Comparison of ENCODE assay signal across 10 cellular contexts in the genomic region with DNA sequence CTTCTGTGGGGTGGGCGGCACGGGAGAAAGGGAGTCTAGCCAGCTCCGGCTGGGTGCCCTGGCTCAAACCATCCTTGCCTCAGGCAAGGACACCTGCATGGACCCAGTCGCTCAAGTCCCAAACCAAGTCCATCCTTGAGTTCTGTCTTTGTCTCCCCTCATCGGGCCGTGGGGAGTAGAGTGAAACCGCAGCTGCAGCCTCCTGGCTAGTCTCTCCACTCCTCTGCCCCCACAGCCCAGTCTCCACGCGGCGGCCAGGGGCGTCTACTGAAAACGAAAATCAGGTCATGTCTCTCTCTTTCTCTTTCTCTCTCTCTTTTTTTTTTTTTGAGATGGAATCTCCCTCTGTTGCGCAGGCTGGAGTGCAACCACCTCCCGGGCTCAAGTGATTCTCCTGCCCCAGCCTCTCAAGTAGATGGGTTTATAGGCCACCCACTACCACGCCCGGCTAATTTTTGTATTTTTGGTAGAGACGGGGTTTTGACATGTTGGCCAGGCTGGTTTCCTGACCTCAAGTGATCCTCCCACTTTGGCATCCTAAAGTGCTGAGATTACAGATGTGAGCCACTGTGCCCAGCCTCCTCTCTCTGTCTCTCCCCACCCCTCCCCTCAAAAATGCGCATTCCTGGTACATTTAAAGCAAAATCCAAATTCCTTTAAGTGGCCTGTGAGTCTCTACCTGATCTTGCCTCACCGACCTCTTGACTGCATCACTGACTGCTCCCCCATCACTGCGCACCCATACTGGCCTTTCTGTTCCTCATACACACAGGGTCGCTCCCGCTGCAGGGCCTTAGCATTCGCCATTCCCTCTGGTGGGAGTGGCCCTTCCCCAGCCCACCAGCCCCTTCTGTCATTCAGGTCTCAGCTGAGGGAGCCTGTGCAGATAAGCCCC. TPM values are rescaled to one million over a fixed set of nuclear protein-coding genes. Genes with fewer than 3 reads are reported as not detected.
DNase-seq lines count a peak whose midpoint lies in the region; ATAC-seq, FAIRE-seq and TF ChIP-seq lines count a peak whose summit lies in the region.
"Had no signal": no experiment of that assay in that cellular context is flagged by ENCODE, and none has a peak within 500 bp of the region (broad histone marks: within the 10 kb centered on the region; RNA-seq: fewer than 3 reads in every experiment).

No MANE protein-coding gene starts in this region.

- peaks cover 0 to 7% (median 3%) of the 10 kb centered on the region in 7 donors for H3K9me3 Mint-ChIP-seq in CD14-positive monocyte

- H4K8ac ChIP-seq in IMR-90 (ENCODE audit: low read depth in 2 of 2, low read length in 2 of 2): peak overlapping the region; percentile 35 to 97

- peak overlapping the region; percentile 45 to 90 for H3K4me3 Mint-ChIP-seq in CD14-positive monocyte

- H3K4me2 ChIP-seq in IMR-90 (ENCODE audit: low read depth, low read length): no peak overlapping the region; the same call in 1 of the 2 replicates

- H3K9me1 ChIP-seq in IMR-90 (ENCODE audit: insufficient read depth, low read length): peaks cover 14% of the 10 kb centered on the region

- H3K27ac Mint-ChIP-seq in CD14-positive monocyte: peak overlapping the region in 5 of 7 donors; percentile 6 to 84 (median 71)

- peaks cover 5 to 13% of the 10 kb centered on the region in 2 donors for H3K36me3 Mint-ChIP-seq in CD14-positive monocyte

- H2AFZ ChIP-seq in IMR-90 (replicated peaks; ENCODE audit: low read length, poor library complexity): peak overlapping the region; percentile 60

- peak overlapping the region; percentile 84 for H2AK9ac ChIP-seq in IMR-90 (replicated peaks; ENCODE audit: low read depth, low read length, poor library complexity)

- TF ChIP-seq CTCF in CD14-positive monocyte (IDR thresholded peaks at IDR 0.05) (no peak), IMR-90 (conservative IDR thresholded peaks at IDR 0.05; ENCODE audit: low read depth, low read length) (no peak)

- POLR2A ChIA-PET in IMR-90 (lab: Charles Lee; ENCODE audit: unreplicated experiment): no interaction called here

- H4K5ac ChIP-seq in IMR-90 (ENCODE audit: low read depth, low read length): peak overlapping the region; percentile 83

- H3K9ac ChIP-seq in IMR-90 (ENCODE audit: low read depth, low read length): no peak overlapping the region

- dilution Hi-C loops in IMR-90 (cut with HindIII; ENCODE audit: low sequenced_read_pairs, unreplicated experiment): no loop called here

- H3K4me1 Mint-ChIP-seq in CD14-positive monocyte: peaks cover 52% of the 10 kb centered on the region

- H2BK20ac ChIP-seq in IMR-90 (ENCODE audit: low read depth, low read length): peak overlapping the region; percentile 96

- no peaks in the 10 kb centered on the region for H3K9me3 ChIP-seq in IMR-90 (ENCODE audit: control insufficient read depth, insufficient read depth, low read length)

- H4K91ac ChIP-seq in IMR-90 (ENCODE audit: insufficient read depth, low read depth, low read length): peak overlapping the region; percentile 94

- peak; percentile 36 for ATAC-seq in GM19035 (IDR thresholded peaks at IDR 0.05; ENCODE audit: unreplicated experiment)
- ATAC-seq in IMR-90 (ENCODE audit: low read depth): no peak
- ATAC-seq in HG03378 (IDR thresholded peaks at IDR 0.05; ENCODE audit: unreplicated experiment): no peak

- H3K4me3 ChIP-seq in IMR-90 (ENCODE audit: insufficient read depth, low read depth, low read length): no peak overlapping the region

- TF ChIP-seq POLR2A in IMR-90 (IDR thresholded peaks at IDR 0.05; ENCODE audit: low read depth, low read length): no peak

- H3K23ac ChIP-seq in IMR-90 (ENCODE audit: low read depth, low read length): peak overlapping the region; percentile 89

- peak overlapping the region; percentile 84 for H2BK5ac ChIP-seq in IMR-90 (ENCODE audit: low read depth, low read length, poor library complexity, severe bottlenecking)

- DNase-seq in CD14-positive monocyte (ENCODE audit: low spot score): no peak
- DNase-seq in IMR-90: no peak
- peak; percentile 59 for DNase-seq in germinal center (ENCODE audit: low spot score)
- no peak for DNase-seq in RCC 7860 (ENCODE audit: low spot score)
- no peak for DNase-seq in retina
- DNase-seq in anterior cingulate cortex (lab: John Stamatoyannopoulos, UW): no peak

- H3K27me3 ChIP-seq in IMR-90 (ENCODE audit: control insufficient read depth, insufficient read depth, low read length): no peaks in the 10 kb centered on the region

- peak overlapping the region; percentile 26; the same call in 1 of the 2 replicates for H3K56ac ChIP-seq in IMR-90 (ENCODE audit: extremely low read depth, insufficient read depth, low read length)

- H2AK5ac ChIP-seq in IMR-90 (ENCODE audit: low read depth, low read length): peak overlapping the region; percentile 93

- peak overlapping the region; percentile 87 for H3K18ac ChIP-seq in IMR-90 (ENCODE audit: low read depth, low read length)

- 93% methylated on average over 5 of the region's 23 CpGs; no CpG with 5 or more reads in 1 of the 2 experiments for WGBS in IMR-90 (ENCODE audit: extremely low coverage in 2 of 2, insufficient read length in 1 of 2), 2 experiments

- H3K14ac ChIP-seq in IMR-90 (replicated peaks; ENCODE audit: low read depth, low read length): peak overlapping the region; percentile 92

- peak overlapping the region; percentile 92 for H3K27ac ChIP-seq in IMR-90 (ENCODE audit: insufficient read depth, low read length)

- H3K4ac ChIP-seq in IMR-90 (ENCODE audit: low read depth, low read length): peak overlapping the region; percentile 91

- H2BK15ac ChIP-seq in IMR-90 (ENCODE audit: low read depth, low read length): peak overlapping the region; percentile 96; the same call in 2 of the 3 replicates

- intact Hi-C loops in CD14-positive monocyte (cut with micrococcal nuclease) (no loop called here), IMR-90 (cut with micrococcal nuclease) (loop anchor here (2.0 kb wide), 1 partner anchor 15 kb away; no protein-coding TSS in a partner anchor)

- peaks cover 24% of the 10 kb centered on the region for H3K4me1 ChIP-seq in IMR-90 (ENCODE audit: control insufficient read depth, insufficient read depth, low read length)

- H3K36me3 ChIP-seq in IMR-90 (ENCODE audit: control insufficient read depth, insufficient read depth, low read length): no peaks in the 10 kb centered on the region

- peaks cover 20 to 54% (median 24%) of the 10 kb centered on the region in 3 donors for H3K27me3 Mint-ChIP-seq in CD14-positive monocyte (ENCODE audit: low read depth in 3 of 3)

- no peak for TF ChIP-seq RAD21 in IMR-90 (IDR thresholded peaks at IDR 0.05; ENCODE audit: low read length)

- H3K79me1 ChIP-seq in IMR-90 (ENCODE audit: low read depth in 1 of 2, low read length in 2 of 2): no peaks in the 10 kb centered on the region; a peak in 1 of 4 replicates

- no peaks in the 10 kb centered on the region for H4K20me1 ChIP-seq in IMR-90 (ENCODE audit: insufficient read depth, low read length)

- FAIRE-seq in RCC 7860 (lab: Jason Lieb, UNC): no peak

- CTCF ChIA-PET in IMR-90 (lab: Yijun Ruan, JAX): no interaction called here

- H2BK120ac ChIP-seq in IMR-90 (ENCODE audit: low read depth, low read length): peak overlapping the region; percentile 98

- BruUV-seq in IMR-90 (replicated peaks; lab: Mats Ljungman, UMichigan): no TSS peak

- in situ Hi-C loops in IMR-90 (cut with MboI; ENCODE audit: low sequenced_read_pairs): no loop called here

TF ChIP-seq in IMR-90, 13 proteins besides CTCF, POLR2A, EP300 and RAD21 (continues in another document):
- TF ChIP-seq FOS (IDR thresholded peaks at IDR 0.05; ENCODE audit: low read depth, low read length) (no peak), BHLHE40 (IDR thresholded peaks at IDR 0.05; ENCODE audit: low read depth, low read length) (no peak), RFX5 (IDR thresholded peaks at IDR 0.05; ENCODE audit: low read depth, low read length) (no peak), NFE2L2 (IDR thresholded peaks at IDR 0.05; ENCODE audit: low read depth, low read length) (no peak), RCOR1 (IDR thresholded peaks at IDR 0.05; ENCODE audit: insufficient replicate concordance, low read length) (no peak), CEBPB (IDR thresholded peaks at IDR 0.05; ENCODE audit: low read depth, low read length) (no peak), MAFK (IDR thresholded peaks at IDR 0.05; ENCODE audit: low read depth, low read length) (no peak), CHD1 (IDR thresholded peaks at IDR 0.05; ENCODE audit: low read depth, low read length) (no peak), MAZ (IDR thresholded peaks at IDR 0.05; ENCODE audit: borderline replicate concordance, low read depth, low read length) (no peak), MXI1 (IDR thresholded peaks at IDR 0.05; ENCODE audit: borderline replicate concordance, low read depth, low read length) (no peak)
- TF ChIP-seq, protein P1, sequence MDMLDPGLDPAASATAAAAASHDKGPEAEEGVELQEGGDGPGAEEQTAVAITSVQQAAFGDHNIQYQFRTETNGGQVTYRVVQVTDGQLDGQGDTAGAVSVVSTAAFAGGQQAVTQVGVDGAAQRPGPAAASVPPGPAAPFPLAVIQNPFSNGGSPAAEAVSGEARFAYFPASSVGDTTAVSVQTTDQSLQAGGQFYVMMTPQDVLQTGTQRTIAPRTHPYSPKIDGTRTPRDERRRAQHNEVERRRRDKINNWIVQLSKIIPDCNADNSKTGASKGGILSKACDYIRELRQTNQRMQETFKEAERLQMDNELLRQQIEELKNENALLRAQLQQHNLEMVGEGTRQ (IDR thresholded peaks at IDR 0.05; ENCODE audit: low read depth, low read length): no peak

RNA-seq across cellular contexts. Expression of a gene that starts 17.7 kb away (rescaled TPM):
- polyA plus RNA-seq in CD14-positive monocyte (under 1 TPM; 0.23 to 0.24 TPM), IMR-90 (2012; rRNA removed) (4.0 and 5.6 TPM in 2 replicates)
- total RNA-seq in IMR-90 (2012; rRNA removed): 3.2 and 5.8 TPM in 2 replicates
- 1.7 and 3.8 TPM in 2 replicates for polyA plus RNA-seq in IMR-90 (2012; cell fraction: cytosol; rRNA removed)
- 1.4 and 3.8 TPM in 2 replicates for polyA plus RNA-seq in IMR-90 (2012; cell fraction: nucleus; rRNA removed; ENCODE audit: low replicate concordance)

RNA-seq across cellular contexts. Expression of a gene that starts 46.4 kb away (rescaled TPM):
- polyA plus RNA-seq in CD14-positive monocyte: not detected
- not detected in 2 replicates for total RNA-seq in IMR-90 (2012; rRNA removed)
- not detected in 2 replicates for polyA plus RNA-seq in IMR-90 (2012; rRNA removed)
- not detected in 2 replicates for polyA plus RNA-seq in IMR-90 (2012; cell fraction: cytosol; rRNA removed)
- polyA plus RNA-seq in IMR-90 (2012; cell fraction: nucleus; rRNA removed; ENCODE audit: low replicate concordance): not detected in 2 replicates
- total RNA-seq: G401, MCF 10A had no signal

RNA-seq across cellular contexts. Expression of a gene that starts 51.2 kb away (rescaled TPM):
- not detected for polyA plus RNA-seq in CD14-positive monocyte
- total RNA-seq in IMR-90 (2012; rRNA removed): not detected in 2 replicates
- not detected in 2 replicates for polyA plus RNA-seq in IMR-90 (2012; rRNA removed)
- polyA plus RNA-seq in IMR-90 (2012; cell fraction: cytosol; rRNA removed): not detected in 2 replicates
- polyA plus RNA-seq in IMR-90 (2012; cell fraction: nucleus; rRNA removed; ENCODE audit: low replicate concordance): not detected in 2 replicates
- total RNA-seq: G401, MCF 10A had no signal

RNA-seq across cellular contexts. Expression of a gene that starts 54.1 kb away (rescaled TPM):
- polyA plus RNA-seq in CD14-positive monocyte: not detected
- total RNA-seq in IMR-90 (2012; rRNA removed): not detected in 2 replicates
- not detected in 2 replicates for polyA plus RNA-seq in IMR-90 (2012; rRNA removed)
- polyA plus RNA-seq in IMR-90 (2012; cell fraction: cytosol; rRNA removed): not detected in 2 replicates
- polyA plus RNA-seq in IMR-90 (2012; cell fraction: nucleus; rRNA removed; ENCODE audit: low replicate concordance): not detected in 2 replicates
- total RNA-seq: G401, MCF 10A had no signal

RNA-seq across cellular contexts. Expression of a gene that starts 58.4 kb away (rescaled TPM):
- polyA plus RNA-seq in CD14-positive monocyte (not detected), IMR-90 (2012; rRNA removed) (not detected in 2 replicates)
- not detected in 2 replicates for total RNA-seq in IMR-90 (2012; rRNA removed)
- not detected in 2 replicates for polyA plus RNA-seq in IMR-90 (2012; cell fraction: cytosol; rRNA removed)
- polyA plus RNA-seq in IMR-90 (2012; cell fraction: nucleus; rRNA removed; ENCODE audit: low replicate concordance): not detected in 2 replicates
- total RNA-seq: G401, MCF 10A had no signal
